5 cellular contexts compared by ENCODE assay signal in the genomic region with DNA sequence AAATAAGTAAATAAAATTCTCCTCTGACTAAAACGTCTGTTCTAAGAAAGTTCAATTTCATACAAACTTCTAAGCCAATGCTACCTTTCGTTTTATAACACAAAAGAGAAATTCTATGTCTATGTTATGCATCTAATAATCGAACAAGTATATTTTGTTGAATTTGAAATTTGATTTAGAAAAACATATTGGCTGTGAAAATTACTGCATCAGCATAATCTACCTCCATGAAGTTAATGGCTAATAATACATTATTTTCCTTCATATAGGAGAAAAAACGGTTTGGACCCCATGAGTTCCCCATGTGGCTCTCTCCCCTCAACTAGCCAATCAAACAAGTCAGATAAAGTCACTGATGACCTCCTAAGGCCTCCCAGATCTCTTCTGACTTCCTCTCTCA.
"Had no signal": no experiment of that assay in that cellular context is flagged by ENCODE, and none has a peak within 500 bp of the region (broad histone marks: within the 10 kb centered on the region; RNA-seq: fewer than 3 reads in every experiment).

No MANE protein-coding gene starts in this region.

- H3K9ac ChIP-seq: KMS-11 had no signal

- H3K4me2 ChIP-seq: KMS-11 had no signal

- DNase-seq: KBM-7, KG1 had no signal

- H3K27ac Mint-ChIP-seq: IgD-negative memory B cell had no signal

- H3K27ac ChIP-seq: HL-60, KMS-11 had no signal

- H3K4me1 Mint-ChIP-seq: IgD-negative memory B cell had no signal

- H3K4me3 Mint-ChIP-seq: IgD-negative memory B cell had no signal
